In the genomic region with DNA sequence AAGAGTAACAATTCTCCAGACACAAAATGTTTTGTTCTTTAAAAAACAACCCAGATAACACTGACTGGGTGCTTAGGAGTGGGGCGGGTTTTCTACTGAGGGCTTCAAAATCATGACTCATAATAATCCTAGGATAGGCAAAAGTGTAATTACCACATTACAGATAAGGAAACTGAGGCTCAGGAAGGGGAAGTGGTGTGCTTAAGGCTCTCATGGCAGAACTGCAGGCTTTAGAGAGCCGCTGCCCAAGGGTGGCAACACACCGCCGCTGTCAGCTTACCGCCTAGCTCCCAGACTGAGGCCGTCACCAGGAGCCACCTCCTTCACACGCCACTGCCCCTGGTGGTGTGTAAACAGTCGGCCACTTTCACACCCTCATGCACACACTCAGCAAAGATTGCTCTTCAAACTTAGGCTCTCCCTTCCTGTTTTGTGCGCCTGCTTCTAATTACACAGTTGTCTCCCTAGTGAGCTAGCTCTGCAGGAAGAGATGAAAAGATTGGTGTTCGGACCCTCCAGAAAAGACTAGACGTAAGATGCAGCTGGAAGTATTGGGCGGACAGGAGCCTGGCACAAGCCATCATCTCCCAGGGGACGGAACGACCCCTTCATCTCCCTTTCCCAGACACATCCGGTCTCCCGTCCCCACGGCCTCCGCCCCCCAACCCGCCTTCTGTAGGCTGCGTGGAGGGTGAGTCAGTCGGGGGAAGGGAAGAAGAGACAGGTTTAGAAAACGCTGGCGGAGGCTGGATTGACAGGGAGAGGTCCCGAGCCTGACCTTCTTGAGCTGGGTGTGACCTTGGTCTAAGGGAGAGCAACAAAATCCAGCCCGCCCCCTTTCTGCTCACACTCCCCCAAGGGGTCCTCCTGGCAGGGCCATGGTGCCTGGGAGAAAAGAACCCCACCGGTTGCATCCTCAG, we compare ENCODE assay signal across 1 cellular context.
TF ChIP-seq lines count a peak whose summit lies in the region.

No MANE protein-coding gene starts in this region.

TF ChIP-seq in GM23338, 12 proteins besides CTCF, POLR2A, EP300 and RAD21 (continued from another document):
- TF ChIP-seq, protein P1, sequence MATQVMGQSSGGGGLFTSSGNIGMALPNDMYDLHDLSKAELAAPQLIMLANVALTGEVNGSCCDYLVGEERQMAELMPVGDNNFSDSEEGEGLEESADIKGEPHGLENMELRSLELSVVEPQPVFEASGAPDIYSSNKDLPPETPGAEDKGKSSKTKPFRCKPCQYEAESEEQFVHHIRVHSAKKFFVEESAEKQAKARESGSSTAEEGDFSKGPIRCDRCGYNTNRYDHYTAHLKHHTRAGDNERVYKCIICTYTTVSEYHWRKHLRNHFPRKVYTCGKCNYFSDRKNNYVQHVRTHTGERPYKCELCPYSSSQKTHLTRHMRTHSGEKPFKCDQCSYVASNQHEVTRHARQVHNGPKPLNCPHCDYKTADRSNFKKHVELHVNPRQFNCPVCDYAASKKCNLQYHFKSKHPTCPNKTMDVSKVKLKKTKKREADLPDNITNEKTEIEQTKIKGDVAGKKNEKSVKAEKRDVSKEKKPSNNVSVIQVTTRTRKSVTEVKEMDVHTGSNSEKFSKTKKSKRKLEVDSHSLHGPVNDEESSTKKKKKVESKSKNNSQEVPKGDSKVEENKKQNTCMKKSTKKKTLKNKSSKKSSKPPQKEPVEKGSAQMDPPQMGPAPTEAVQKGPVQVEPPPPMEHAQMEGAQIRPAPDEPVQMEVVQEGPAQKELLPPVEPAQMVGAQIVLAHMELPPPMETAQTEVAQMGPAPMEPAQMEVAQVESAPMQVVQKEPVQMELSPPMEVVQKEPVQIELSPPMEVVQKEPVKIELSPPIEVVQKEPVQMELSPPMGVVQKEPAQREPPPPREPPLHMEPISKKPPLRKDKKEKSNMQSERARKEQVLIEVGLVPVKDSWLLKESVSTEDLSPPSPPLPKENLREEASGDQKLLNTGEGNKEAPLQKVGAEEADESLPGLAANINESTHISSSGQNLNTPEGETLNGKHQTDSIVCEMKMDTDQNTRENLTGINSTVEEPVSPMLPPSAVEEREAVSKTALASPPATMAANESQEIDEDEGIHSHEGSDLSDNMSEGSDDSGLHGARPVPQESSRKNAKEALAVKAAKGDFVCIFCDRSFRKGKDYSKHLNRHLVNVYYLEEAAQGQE (IDR thresholded peaks at IDR 0.05; ENCODE audit: unreplicated experiment), result no peak
- TF ChIP-seq CREB1 (CRISPR knock-in tag; IDR thresholded peaks at IDR 0.05; ENCODE audit: low read depth), result no peak
- TF ChIP-seq STAT1 (IDR thresholded peaks at IDR 0.05; ENCODE audit: unreplicated experiment), result no peak
- TF ChIP-seq, protein P2, sequence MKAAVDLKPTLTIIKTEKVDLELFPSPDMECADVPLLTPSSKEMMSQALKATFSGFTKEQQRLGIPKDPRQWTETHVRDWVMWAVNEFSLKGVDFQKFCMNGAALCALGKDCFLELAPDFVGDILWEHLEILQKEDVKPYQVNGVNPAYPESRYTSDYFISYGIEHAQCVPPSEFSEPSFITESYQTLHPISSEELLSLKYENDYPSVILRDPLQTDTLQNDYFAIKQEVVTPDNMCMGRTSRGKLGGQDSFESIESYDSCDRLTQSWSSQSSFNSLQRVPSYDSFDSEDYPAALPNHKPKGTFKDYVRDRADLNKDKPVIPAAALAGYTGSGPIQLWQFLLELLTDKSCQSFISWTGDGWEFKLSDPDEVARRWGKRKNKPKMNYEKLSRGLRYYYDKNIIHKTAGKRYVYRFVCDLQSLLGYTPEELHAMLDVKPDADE (IDR thresholded peaks at IDR 0.05), result no peak
- no peak for TF ChIP-seq EZH2phosphoT487 (IDR thresholded peaks at IDR 0.05; ENCODE audit: unreplicated experiment)
- TF ChIP-seq POLR2AphosphoS5 (IDR thresholded peaks at IDR 0.05; ENCODE audit: low read depth), result no peak
- TF ChIP-seq JUNB (IDR thresholded peaks at IDR 0.05; ENCODE audit: unreplicated experiment), result no peak
- TF ChIP-seq ZNF331 (CRISPR knock-in tag; IDR thresholded peaks at IDR 0.05; ENCODE audit: low read depth), result no peak
